In genomic region chr22:37196539-37197450, GRCh38 we compare ENCODE assay signal across 8 cellular contexts. TPM values are rescaled to one million over a fixed set of nuclear protein-coding genes. Genes with fewer than 3 reads are reported as not detected.
A peak's percentile ranks its signal among the peaks of the same experiment; 100 is the strongest.
DNase-seq lines count a peak whose midpoint lies in the region; ATAC-seq and TF ChIP-seq lines count a peak whose summit lies in the region.

No MANE protein-coding gene starts in this region.

- H4K91ac ChIP-seq in IMR-90 (ENCODE audit: insufficient read depth, low read depth, low read length) = no peak overlapping the region

- no peaks in the 10 kb centered on the region for H3K36me3 ChIP-seq in IMR-90 (ENCODE audit: control insufficient read depth, insufficient read depth, low read length)
- H3K36me3 ChIP-seq in mesendoderm (ENCODE audit: control insufficient read depth, insufficient read depth, low read length) = no peaks in the 10 kb centered on the region

- H3K14ac ChIP-seq in IMR-90 (replicated peaks; ENCODE audit: low read depth, low read length) = no peak overlapping the region

- H4K8ac ChIP-seq in IMR-90 (ENCODE audit: low read depth in 2 of 2, low read length in 2 of 2) (no peak overlapping the region), mesendoderm (ENCODE audit: low read depth, low read length) (no peak overlapping the region)

- peaks cover 3% of the 10 kb centered on the region; the same call in 1 of the 2 replicates for H3K9me3 ChIP-seq in AG04450 (ENCODE audit: control insufficient read depth, insufficient read depth, low read length)
- H3K9me3 ChIP-seq in IMR-90 (ENCODE audit: control insufficient read depth, insufficient read depth, low read length) = no peaks in the 10 kb centered on the region

- H3K56ac ChIP-seq in IMR-90 (ENCODE audit: extremely low read depth, insufficient read depth, low read length) (no peak overlapping the region), mesendoderm (ENCODE audit: low read length) (peak overlapping the region; percentile 71)

- TF ChIP-seq CTCF in AG04450 (IDR thresholded peaks at IDR 0.05; ENCODE audit: low read depth, low read length) (0 out of 2 replicates have a peak, but pooled peaks have one; percentile 14), IMR-90 (conservative IDR thresholded peaks at IDR 0.05; ENCODE audit: low read depth, low read length) (0 out of 2 replicates have a peak, but pooled peaks have one; percentile 5)

- CTCF ChIA-PET in AG04450 (lab: Charles Lee) (interaction anchor here (0.6 to 1.9 kb wide), 8 partner anchors 9 to 151 kb away, joined by 3 to 20 read pairs (median 4); partner anchors contain the start of gene C1QTNF6), IMR-90 (lab: Yijun Ruan, JAX) (interaction anchor here (0.9 kb wide), 1 partner anchor 26 kb away, joined by 4 read pairs; no protein-coding TSS in a partner anchor)

- ATAC-seq in IMR-90 (ENCODE audit: low read depth) = peak; percentile 42
- no peak for ATAC-seq in GM21381 (IDR thresholded peaks at IDR 0.05; ENCODE audit: unreplicated experiment)
- no peak for ATAC-seq in HG03025 (IDR thresholded peaks at IDR 0.05; ENCODE audit: low FRiP score, unreplicated experiment)
- no peak for ATAC-seq in GM21360 (IDR thresholded peaks at IDR 0.05; ENCODE audit: unreplicated experiment)

- peak overlapping the region; percentile 39 for H3K27ac ChIP-seq in AG04450 (ENCODE audit: low read depth, low read length)
- H3K27ac ChIP-seq in IMR-90 (ENCODE audit: insufficient read depth, low read length) = no peak overlapping the region
- H3K27ac ChIP-seq in mesendoderm (ENCODE audit: low read depth, low read length) = peak overlapping the region; percentile 30

- dilution Hi-C loops in IMR-90 (cut with HindIII; ENCODE audit: low sequenced_read_pairs, unreplicated experiment) = no loop called here

- H3K4me1 ChIP-seq in IMR-90 (ENCODE audit: control insufficient read depth, insufficient read depth, low read length) (peaks cover 20% of the 10 kb centered on the region), mesendoderm (ENCODE audit: control insufficient read depth, low read depth, low read length) (peaks cover 14% of the 10 kb centered on the region)

- H3K4me3 ChIP-seq in AG04450 (ENCODE audit: low read depth, low read length) (no peak overlapping the region), IMR-90 (ENCODE audit: insufficient read depth, low read depth, low read length) (no peak overlapping the region), mesendoderm (ENCODE audit: low read length) (no peak overlapping the region)

- no peak overlapping the region for H2BK5ac ChIP-seq in IMR-90 (ENCODE audit: low read depth, low read length, poor library complexity, severe bottlenecking)
- peak overlapping the region; percentile 22 for H2BK5ac ChIP-seq in mesendoderm (ENCODE audit: low read length)

- WGBS in IMR-90 (ENCODE audit: extremely low coverage in 2 of 2, insufficient read length in 1 of 2), 2 experiments = 20% methylated on average over 3 of the region's 14 CpGs; no CpG with 5 or more reads in 1 of the 2 experiments
- no CpG with 5 or more reads among the region's 14 CpGs for WGBS in mesendoderm (ENCODE audit: extremely low coverage, insufficient coverage, low lambda C conversion rate)

- H4K5ac ChIP-seq in IMR-90 (ENCODE audit: low read depth, low read length) (no peak overlapping the region), mesendoderm (ENCODE audit: low read length) (no peak overlapping the region)

- H3K18ac ChIP-seq in IMR-90 (ENCODE audit: low read depth, low read length) (no peak overlapping the region), mesendoderm (ENCODE audit: low read length) (peak overlapping the region; percentile 42)

- H2AK9ac ChIP-seq in IMR-90 (replicated peaks; ENCODE audit: low read depth, low read length, poor library complexity) = peak overlapping the region; percentile 31

- no TSS peak for BruUV-seq in IMR-90 (replicated peaks; lab: Mats Ljungman, UMichigan)

- H3K27me3 ChIP-seq in AG04450 (ENCODE audit: control insufficient read depth, insufficient read depth, low read length) (no peaks in the 10 kb centered on the region), IMR-90 (ENCODE audit: control insufficient read depth, insufficient read depth, low read length) (no peaks in the 10 kb centered on the region), mesendoderm (ENCODE audit: insufficient read depth, low read length, poor library complexity) (no peaks in the 10 kb centered on the region)

- H3K4ac ChIP-seq in IMR-90 (ENCODE audit: low read depth, low read length) (no peak overlapping the region), mesendoderm (ENCODE audit: low read depth, low read length) (peak overlapping the region; percentile 4)

- H3K23ac ChIP-seq in IMR-90 (ENCODE audit: low read depth, low read length) (no peak overlapping the region), mesendoderm (ENCODE audit: low read length) (no peak overlapping the region)

- in situ Hi-C loops in IMR-90 (cut with MboI; ENCODE audit: low sequenced_read_pairs) = loop anchor here (5.0 kb wide), 1 partner anchor 34 kb away; no protein-coding TSS in a partner anchor

- no peak overlapping the region for H2AK5ac ChIP-seq in IMR-90 (ENCODE audit: low read depth, low read length)
- peak overlapping the region; percentile 94 for H2AK5ac ChIP-seq in mesendoderm (ENCODE audit: low read length)

- peak overlapping the region; percentile 16 for H2AFZ ChIP-seq in IMR-90 (replicated peaks; ENCODE audit: low read length, poor library complexity)

- TF ChIP-seq POLR2A in IMR-90 (IDR thresholded peaks at IDR 0.05; ENCODE audit: low read depth, low read length) = no peak

- H3K9ac ChIP-seq in IMR-90 (ENCODE audit: low read depth, low read length) = no peak overlapping the region
- H3K9ac ChIP-seq in mesendoderm (ENCODE audit: low read length) = peak overlapping the region; percentile 47

- H4K20me1 ChIP-seq in IMR-90 (ENCODE audit: insufficient read depth, low read length) = no peaks in the 10 kb centered on the region

- H2BK120ac ChIP-seq in IMR-90 (ENCODE audit: low read depth, low read length) (no peak overlapping the region), mesendoderm (ENCODE audit: low read depth, low read length) (no peak overlapping the region)

- H2BK20ac ChIP-seq in IMR-90 (ENCODE audit: low read depth, low read length) = no peak overlapping the region

- POLR2A ChIA-PET in AG04450 (lab: Yijun Ruan, JAX) (no interaction called here), IMR-90 (lab: Charles Lee; ENCODE audit: unreplicated experiment) (no interaction called here)

- TF ChIP-seq RAD21 in IMR-90 (IDR thresholded peaks at IDR 0.05; ENCODE audit: low read length) = peak; percentile 3; the same call in 1 of the 2 replicates

- DNase-seq in AG04450 (ENCODE audit: low read depth, low spot score) (peak; percentile 38), IMR-90 (peak; percentile 79), dedifferentiated amniotic fluid mesenchymal stem cell (ENCODE audit: extremely low spot score) (peak; percentile 70), mesendoderm (peak; percentile 56), KG1 (lab: John Stamatoyannopoulos, UW) (no peak)

- peaks cover 7% of the 10 kb centered on the region for H3K9me1 ChIP-seq in IMR-90 (ENCODE audit: insufficient read depth, low read length)

- no peaks in the 10 kb centered on the region for H3K79me2 ChIP-seq in mesendoderm (ENCODE audit: control insufficient read depth, insufficient read depth, low read length)

- peaks cover 0 to 6% of the 10 kb centered on the region in 2 experiments; a peak in 1 of 4 replicates for H3K79me1 ChIP-seq in IMR-90 (ENCODE audit: low read depth in 1 of 2, low read length in 2 of 2)
- peaks cover 2% of the 10 kb centered on the region for H3K79me1 ChIP-seq in mesendoderm (ENCODE audit: low read length)

- intact Hi-C loops in IMR-90 (cut with micrococcal nuclease) = loop anchor here (5.0 kb wide), 2 partner anchors 144 to 414 kb away; partner anchors contain the start of gene KCTD17

- H3K4me2 ChIP-seq in IMR-90 (ENCODE audit: low read depth, low read length) (0 out of 2 replicates have a peak overlapping the region, but pooled peaks have one; percentile 19), mesendoderm (ENCODE audit: low read length) (no peak overlapping the region)

- H2BK15ac ChIP-seq in IMR-90 (ENCODE audit: low read depth, low read length) (no peak overlapping the region), mesendoderm (replicated peaks; ENCODE audit: low read depth) (no peak overlapping the region)

TF ChIP-seq in IMR-90, 13 proteins besides CTCF, POLR2A, EP300 and RAD21 (continues in another document):
- TF ChIP-seq CEBPB (IDR thresholded peaks at IDR 0.05; ENCODE audit: low read depth, low read length) (no peak), MAZ (IDR thresholded peaks at IDR 0.05; ENCODE audit: borderline replicate concordance, low read depth, low read length) (peak; percentile 85; the same call in 1 of the 2 replicates)

RNA-seq across cellular contexts. Expression of gene C1QTNF6, which starts 8.7 kb away (rescaled TPM):
- polyA plus RNA-seq in AG04450 (2011; rRNA removed) (8.2 and 10.0 TPM in 2 replicates), IMR-90 (2012; rRNA removed) (10.0 and 10.9 TPM in 2 replicates)
- polyA minus RNA-seq in AG04450 (2011; rRNA and poly(A)+ RNA removed) = 4.6 and 4.8 TPM in 2 replicates
- total RNA-seq in IMR-90 (2012; rRNA removed) = 1.1 TPM in 2 replicates
- polyA plus RNA-seq in IMR-90 (2012; cell fraction: cytosol; rRNA removed) = 3.1 and 9.8 TPM in 2 replicates
- polyA plus RNA-seq in IMR-90 (2012; cell fraction: nucleus; rRNA removed; ENCODE audit: low replicate concordance) = 53.9 and 59.1 TPM in 2 replicates
- 1.8 TPM for polyA plus RNA-seq in mesendoderm (2013, experiment 1 of 2)
- polyA plus RNA-seq in mesendoderm (2013, experiment 2 of 2) = 2.5 TPM

RNA-seq across cellular contexts. Expression of gene SSTR3, which starts 15.5 kb away (rescaled TPM):
- polyA plus RNA-seq in AG04450 (2011; rRNA removed) (0.06 and 0.14 TPM in 2 replicates), IMR-90 (2012; rRNA removed) (0.07 TPM in 2 replicates)
- polyA minus RNA-seq in AG04450 (2011; rRNA and poly(A)+ RNA removed) = 0.09 and 0.14 TPM in 2 replicates
- under 0.01 TPM in 2 replicates for total RNA-seq in IMR-90 (2012; rRNA removed)
- 0.03 and 0.04 TPM in 2 replicates for polyA plus RNA-seq in IMR-90 (2012; cell fraction: cytosol; rRNA removed)
- 0.09 and 0.16 TPM in 2 replicates for polyA plus RNA-seq in IMR-90 (2012; cell fraction: nucleus; rRNA removed; ENCODE audit: low replicate concordance)
- 0.03 TPM for polyA plus RNA-seq in mesendoderm (2013, experiment 1 of 2)
- 0.01 TPM for polyA plus RNA-seq in mesendoderm (2013, experiment 2 of 2)

RNA-seq across cellular contexts. Expression of gene IL2RB, which starts 47.1 kb away (rescaled TPM):
- polyA plus RNA-seq in AG04450 (2011; rRNA removed) (0.11 and 0.27 TPM in 2 replicates), IMR-90 (2012; rRNA removed) (1.0 and 1.2 TPM in 2 replicates)
- 0.09 and 0.26 TPM in 2 replicates for polyA minus RNA-seq in AG04450 (2011; rRNA and poly(A)+ RNA removed)
- total RNA-seq in IMR-90 (2012; rRNA removed) = not detected in 2 replicates
- 0.82 and 1.5 TPM in 2 replicates for polyA plus RNA-seq in IMR-90 (2012; cell fraction: cytosol; rRNA removed)
- polyA plus RNA-seq in IMR-90 (2012; cell fraction: nucleus; rRNA removed; ENCODE audit: low replicate concordance) = 0.19 and 0.29 TPM in 2 replicates
- polyA plus RNA-seq in mesendoderm (2013, experiment 1 of 2) = 1.2 TPM
- polyA plus RNA-seq in mesendoderm (2013, experiment 2 of 2) = 1.2 TPM

RNA-seq across cellular contexts. Expression of gene RAC2, which starts 47.3 kb away (rescaled TPM):
- polyA plus RNA-seq in AG04450 (2011; rRNA removed) (25.0 and 35.9 TPM in 2 replicates), IMR-90 (2012; rRNA removed) (72.3 and 77.1 TPM in 2 replicates)
- polyA minus RNA-seq in AG04450 (2011; rRNA and poly(A)+ RNA removed) = 28.9 and 38.2 TPM in 2 replicates
- 10.0 and 11.1 TPM in 2 replicates for total RNA-seq in IMR-90 (2012; rRNA removed)
- 56.9 and 106 TPM in 2 replicates for polyA plus RNA-seq in IMR-90 (2012; cell fraction: cytosol; rRNA removed)
- polyA plus RNA-seq in IMR-90 (2012; cell fraction: nucleus; rRNA removed; ENCODE audit: low replicate concordance) = 33.8 and 79.6 TPM in 2 replicates
- polyA plus RNA-seq in mesendoderm (2013, experiment 1 of 2) = 4.6 TPM
- 4.7 TPM for polyA plus RNA-seq in mesendoderm (2013, experiment 2 of 2)
